In the genomic region with DNA sequence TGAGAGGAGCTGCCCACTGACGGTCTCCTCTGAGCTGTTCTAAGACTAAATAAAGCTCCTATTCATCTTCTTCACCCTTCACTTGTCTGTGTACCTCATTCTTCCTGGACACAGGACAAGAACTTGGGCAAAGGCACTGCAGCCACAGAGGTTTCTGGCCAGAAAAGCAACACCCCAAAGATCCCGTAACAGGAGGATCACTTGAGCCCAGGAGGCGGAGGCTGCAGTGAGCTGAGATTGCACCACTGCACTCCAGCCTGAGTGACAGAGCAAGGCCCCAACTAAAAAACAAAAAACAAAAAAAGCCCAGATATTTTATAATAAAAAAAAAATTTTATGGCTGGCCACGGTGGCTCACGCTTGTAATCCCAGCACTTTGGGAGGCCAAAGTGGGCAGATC, we compare ENCODE assay signal across 8 cellular contexts. TPM values are rescaled to one million over a fixed set of nuclear protein-coding genes. Genes with fewer than 3 reads are reported as not detected.
A peak's percentile ranks its signal among the peaks of the same experiment; 100 is the strongest.
DNase-seq lines count a peak whose midpoint lies in the region; ATAC-seq and TF ChIP-seq lines count a peak whose summit lies in the region.
"Not testable (repeated sequence)": the region's sequence is repeated elsewhere in the genome, so short reads cannot be mapped to it uniquely, and the experiment has no call there.

No MANE protein-coding gene starts in this region.

- H3K9me3 ChIP-seq in BLaER1 treated with 17β-estradiol and CSF1 and Interleukin-3, amounts not matched to agents 10 nM and 100 nM (replicated peaks in 1 of 11), result peaks cover 0 to 11% (median 6%) of the 10 kb centered on the region in 11 experiments; a peak in 9 of 22 replicates
- not testable (repeated sequence) for H3K9me3 ChIP-seq in Loucy (ENCODE audit: insufficient read depth, low read depth, low read length); colonic mucosa; lower lobe of right lung; neural progenitor cell (ENCODE audit: low read depth); suprapubic skin

- H3K9me2 ChIP-seq in Loucy (replicated peaks; ENCODE audit: low read depth, low read length), result not testable (repeated sequence)

- H3K36me3 Mint-ChIP-seq in activated B cell treated with CpG ODN at 0.5 μM for 24 hours (ENCODE audit: low read depth); activated T-helper 17 cell treated with anti-CD3 and anti-CD28 coated beads, Interleukin-2, amount 50 U/mL, for 72 hours (ENCODE audit: low read depth); neural progenitor cell: not testable (repeated sequence)

- intact Hi-C loops in activated B cell treated with CpG ODN at 0.5 μM for 24 hours (cut with micrococcal nuclease); colonic mucosa (cut with DNase I); lower lobe of right lung (cut with DNase I): not testable (repeated sequence)

- not testable (repeated sequence) for ATAC-seq in activated B cell treated with CpG ODN at 0.5 μM for 24 hours (ENCODE audit: low read depth); activated T-helper 17 cell treated with anti-CD3 and anti-CD28 coated beads, Interleukin-2, amount 50 U/mL, for 72 hours (replicated peaks)
- ATAC-seq in lower lobe of right lung, result peak in 1 of 2 donors; percentile 58

- H3K27me3 ChIP-seq in BLaER1 treated with 17β-estradiol and CSF1 and Interleukin-3, amounts not matched to agents 10 nM and 100 nM; Loucy (ENCODE audit: insufficient read depth, low read length, poor library complexity, severe bottlenecking); colonic mucosa; lower lobe of right lung (ENCODE audit: low read depth); neural progenitor cell; suprapubic skin: not testable (repeated sequence)

- DNase-seq in activated B cell treated with CpG ODN at 0.5 μM for 24 hours; colonic mucosa; lower lobe of right lung; neural progenitor cell (ENCODE audit: low spot score); suprapubic skin (ENCODE audit: low spot score in 2 of 2): not testable (repeated sequence)

- H3K79me2 ChIP-seq in Loucy (ENCODE audit: insufficient read depth, low read length); neural progenitor cell (ENCODE audit: low read depth): not testable (repeated sequence)

- H3K36me3 ChIP-seq in BLaER1 treated with 17β-estradiol and CSF1 and Interleukin-3, amounts not matched to agents 10 nM and 100 nM; Loucy (ENCODE audit: insufficient read depth, low read length); colonic mucosa; lower lobe of right lung; neural progenitor cell; suprapubic skin: not testable (repeated sequence)

- peak overlapping the region; percentile 49 to 93 (median 84); a peak in 20 of 22 replicates for H3K27ac ChIP-seq in BLaER1 treated with 17β-estradiol and CSF1 and Interleukin-3, amounts not matched to agents 10 nM and 100 nM
- H3K27ac ChIP-seq in colonic mucosa, result peak overlapping the region; percentile 55
- H3K27ac ChIP-seq in lower lobe of right lung, result peak overlapping the region; percentile 58
- not testable (repeated sequence) for H3K27ac ChIP-seq in neural progenitor cell
- H3K27ac ChIP-seq in suprapubic skin, result peak overlapping the region; percentile 44

- H3K4me3 Mint-ChIP-seq in activated B cell treated with CpG ODN at 0.5 μM for 24 hours, result peak overlapping the region; percentile 48
- peak overlapping the region; percentile 39 for H3K4me3 Mint-ChIP-seq in activated T-helper 17 cell treated with anti-CD3 and anti-CD28 coated beads, Interleukin-2, amount 50 U/mL, for 72 hours
- H3K4me3 Mint-ChIP-seq in neural progenitor cell, result not testable (repeated sequence)

- WGBS in suprapubic skin, result 80% methylated on average over 5 of the region's 5 CpGs

- CTCF ChIA-PET in activated B cell treated with CpG ODN at 0.5 μM for 24 hours (lab: Charles Lee), result interaction anchor here (1.1 to 2.0 kb wide), 4 partner anchors 18 to 93 kb away, joined by 3 to 14 read pairs (median 6); no protein-coding TSS in a partner anchor

- H3K4me1 ChIP-seq in BLaER1 treated with 17β-estradiol and CSF1 and Interleukin-3, amounts not matched to agents 10 nM and 100 nM, result peaks cover 75 to 86% (median 79%) of the 10 kb centered on the region in 10 experiments
- H3K4me1 ChIP-seq in Loucy (ENCODE audit: insufficient read depth, low read length, poor library complexity, severe bottlenecking) (peaks cover 24% of the 10 kb centered on the region), colonic mucosa (peaks cover 16% of the 10 kb centered on the region), lower lobe of right lung (peaks cover 16% of the 10 kb centered on the region), neural progenitor cell (peaks cover 10% of the 10 kb centered on the region), suprapubic skin (peaks cover 30% of the 10 kb centered on the region)

- not testable (repeated sequence) for TF ChIP-seq POLR2A in suprapubic skin (IDR thresholded peaks at IDR 0.05)

- POLR2A ChIA-PET in activated B cell treated with CpG ODN at 0.5 μM for 24 hours (lab: Charles Lee), result interaction anchor here (1.0 to 7.1 kb wide), 7 partner anchors 7 to 527 kb away, joined by 3 to 242 read pairs (median 9); a partner anchor contains a TSS

- H3K9me3 Mint-ChIP-seq in activated B cell treated with CpG ODN at 0.5 μM for 24 hours; activated T-helper 17 cell treated with anti-CD3 and anti-CD28 coated beads, Interleukin-2, amount 50 U/mL, for 72 hours; neural progenitor cell: not testable (repeated sequence)

- TF ChIP-seq CTCF in Loucy (conservative IDR thresholded peaks at IDR 0.05; ENCODE audit: low read length); activated B cell treated with CpG ODN at 0.5 μM for 24 hours (IDR thresholded peaks at IDR 0.05); colonic mucosa (IDR thresholded peaks at IDR 0.05); lower lobe of right lung (IDR thresholded peaks at IDR 0.05); neural progenitor cell (IDR thresholded peaks at IDR 0.05); suprapubic skin (IDR thresholded peaks at IDR 0.05): not testable (repeated sequence)

- H3K27me3 Mint-ChIP-seq in activated B cell treated with CpG ODN at 0.5 μM for 24 hours; activated T-helper 17 cell treated with anti-CD3 and anti-CD28 coated beads, Interleukin-2, amount 50 U/mL, for 72 hours; neural progenitor cell (ENCODE audit: insufficient read depth, low read depth): not testable (repeated sequence)

- H3K4me1 Mint-ChIP-seq in activated B cell treated with CpG ODN at 0.5 μM for 24 hours (peaks cover 61% of the 10 kb centered on the region), neural progenitor cell (peaks cover 21% of the 10 kb centered on the region)
- peaks cover 14% of the 10 kb centered on the region for H3K4me1 Mint-ChIP-seq in activated T-helper 17 cell treated with anti-CD3 and anti-CD28 coated beads, Interleukin-2, amount 50 U/mL, for 72 hours

- not testable (repeated sequence) for TF ChIP-seq EP300 in suprapubic skin (IDR thresholded peaks at IDR 0.05)

- H3K9ac ChIP-seq in BLaER1 treated with 17β-estradiol and CSF1 and Interleukin-3, amounts not matched to agents 10 nM and 100 nM, result peak overlapping the region in 8 of 11 experiments; percentile 60 to 83 (median 74); a peak in 15 of 22 replicates
- peak overlapping the region; percentile 65 for H3K9ac ChIP-seq in Loucy (ENCODE audit: low read depth, low read length, poor library complexity, severe bottlenecking)
- H3K9ac ChIP-seq in colonic mucosa (ENCODE audit: low read depth in 2 of 2, low read length in 2 of 2); neural progenitor cell: not testable (repeated sequence)

- H3F3A ChIP-seq in Loucy (ENCODE audit: low read depth); neural progenitor cell (ENCODE audit: low read depth): not testable (repeated sequence)

- H3K27ac Mint-ChIP-seq in activated B cell treated with CpG ODN at 0.5 μM for 24 hours, result peak overlapping the region; percentile 90
- peak overlapping the region; percentile 33 for H3K27ac Mint-ChIP-seq in activated T-helper 17 cell treated with anti-CD3 and anti-CD28 coated beads, Interleukin-2, amount 50 U/mL, for 72 hours
- H3K27ac Mint-ChIP-seq in neural progenitor cell, result peak overlapping the region; percentile 63

- H3K4me2 ChIP-seq in BLaER1 treated with 17β-estradiol and CSF1 and Interleukin-3, amounts not matched to agents 10 nM and 100 nM, result peak overlapping the region; percentile 86 to 94 (median 91)
- H3K4me2 ChIP-seq in Loucy (ENCODE audit: low read depth, low read length, poor library complexity, severe bottlenecking) (peak overlapping the region; percentile 62), neural progenitor cell (peak overlapping the region; percentile 22)

- H3K4me3 ChIP-seq in BLaER1 treated with 17β-estradiol and CSF1 and Interleukin-3, amounts not matched to agents 10 nM and 100 nM, result peak overlapping the region in 1 of 10 experiments; percentile 42; a peak in 3 of 20 replicates
- not testable (repeated sequence) for H3K4me3 ChIP-seq in Loucy (ENCODE audit: low read length, poor library complexity, severe bottlenecking); colonic mucosa; lower lobe of right lung; neural progenitor cell; suprapubic skin

- not testable (repeated sequence) for H4K20me1 ChIP-seq in BLaER1 treated with 17β-estradiol and CSF1 and Interleukin-3, amounts not matched to agents 10 nM and 100 nM; Loucy (ENCODE audit: insufficient read depth, low read length, poor library complexity, severe bottlenecking); neural progenitor cell (ENCODE audit: low read depth)

- not testable (repeated sequence) for H2AFZ ChIP-seq in Loucy (ENCODE audit: low read length)
- H2AFZ ChIP-seq in neural progenitor cell (replicated peaks), result peak overlapping the region; percentile 72

RNA-seq across cellular contexts. Expression of a gene that starts 28.3 kb away (rescaled TPM):
- total RNA-seq in activated B cell treated with CpG ODN at 0.5 μM for 24 hours, result 74.7 and 81.3 TPM in 2 replicates
- 100 to 1,000 TPM in 1 of 2 donors, 10 to 100 TPM in 1; 69.7 to 137 TPM for total RNA-seq in activated T-helper 17 cell treated with anti-CD3 and anti-CD28 coated beads, Interleukin-2, amount 50 U/mL, for 72 hours
- total RNA-seq in colonic mucosa, result 100 to 1,000 TPM; 132 to 208 TPM
- 120 TPM for total RNA-seq in lower lobe of right lung
- total RNA-seq in neural progenitor cell (ENCODE audit: low replicate concordance), result 104 and 120 TPM in 2 replicates
- 10 to 100 TPM; 50.6 to 93.3 (median 75.0) TPM for total RNA-seq in suprapubic skin

RNA-seq across cellular contexts. Expression of a gene that starts 34.0 kb away (rescaled TPM):
- total RNA-seq in activated B cell treated with CpG ODN at 0.5 μM for 24 hours (70.7 and 77.9 TPM in 2 replicates), colonic mucosa (100 to 1,000 TPM in 1 of 2 donors, 10 to 100 TPM in 1; 84.3 to 169 TPM), lower lobe of right lung (120 TPM), neural progenitor cell (ENCODE audit: low replicate concordance) (39.5 and 81.6 TPM in 2 replicates), suprapubic skin (100 to 1,000 TPM in 3 of 4 donors, 10 to 100 TPM in 1; 79.4 to 191 (median 131) TPM)
- total RNA-seq in activated T-helper 17 cell treated with anti-CD3 and anti-CD28 coated beads, Interleukin-2, amount 50 U/mL, for 72 hours, result 100 to 1,000 TPM; 119 to 221 TPM

RNA-seq across cellular contexts. Expression of a gene that starts 38.4 kb away (rescaled TPM):
- total RNA-seq in activated B cell treated with CpG ODN at 0.5 μM for 24 hours (20.3 and 25.6 TPM in 2 replicates), colonic mucosa (10 to 100 TPM; 45.1 to 61.3 TPM), lower lobe of right lung (61.6 TPM), neural progenitor cell (ENCODE audit: low replicate concordance) (38.4 and 43.3 TPM in 2 replicates), suprapubic skin (10 to 100 TPM; 33.9 to 54.2 (median 46.5) TPM)
- total RNA-seq in activated T-helper 17 cell treated with anti-CD3 and anti-CD28 coated beads, Interleukin-2, amount 50 U/mL, for 72 hours, result 10 to 100 TPM; 38.0 to 38.3 TPM

Comparison
In these comparisons a context has a peak if more than half of its experiments do, and no peak if none do; other contexts are left out.
1. H3K4me2 ChIP-seq: peak in every context shown above with its lines; median percentile 91 in BLaER1 treated with 17β-estradiol and CSF1 and Interleukin-3, amounts not matched to agents 10 nM and 100 nM; 62 in Loucy; 22 in neural progenitor cell.
2. H3K27ac Mint-ChIP-seq: peak in every context shown above with its lines; median percentile 90 in activated B cell treated with CpG ODN at 0.5 μM for 24 hours; 63 in neural progenitor cell; 33 in activated T-helper 17 cell treated with anti-CD3 and anti-CD28 coated beads, Interleukin-2, amount 50 U/mL, for 72 hours.